In genomic region chr20:31951203-31951529, GRCh38 we compare ENCODE assay signal across 1 cellular context.
TF ChIP-seq lines count a peak whose summit lies in the region.

No MANE protein-coding gene starts in this region.

TF ChIP-seq in endothelial cell of umbilical vein, 7 proteins besides CTCF, POLR2A, EP300 and RAD21:
- TF ChIP-seq EZH2 (IDR thresholded peaks at IDR 0.05; ENCODE audit: borderline replicate concordance, low read depth, low read length, severe bottlenecking) (no peak), FOS (IDR thresholded peaks at IDR 0.05; ENCODE audit: borderline replicate concordance, insufficient read depth, low read length) (no peak), MYC (IDR thresholded peaks at IDR 0.05; ENCODE audit: low read depth, low read length) (no peak), GATA2 (IDR thresholded peaks at IDR 0.05; ENCODE audit: insufficient read depth, insufficient read length, low read depth, low read length) (no peak), POLR2AphosphoS5 (IDR thresholded peaks at IDR 0.05; ENCODE audit: insufficient read depth, low read depth, low read length) (no peak), JUN (IDR thresholded peaks at IDR 0.05; ENCODE audit: borderline replicate concordance, insufficient read depth, insufficient read length, low read depth) (no peak)
- TF ChIP-seq, protein P1, sequence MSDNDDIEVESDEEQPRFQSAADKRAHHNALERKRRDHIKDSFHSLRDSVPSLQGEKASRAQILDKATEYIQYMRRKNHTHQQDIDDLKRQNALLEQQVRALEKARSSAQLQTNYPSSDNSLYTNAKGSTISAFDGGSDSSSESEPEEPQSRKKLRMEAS (IDR thresholded peaks at IDR 0.05; ENCODE audit: insufficient read depth, insufficient read length): no peak
